8 cellular contexts compared by ENCODE assay signal in the genomic region with DNA sequence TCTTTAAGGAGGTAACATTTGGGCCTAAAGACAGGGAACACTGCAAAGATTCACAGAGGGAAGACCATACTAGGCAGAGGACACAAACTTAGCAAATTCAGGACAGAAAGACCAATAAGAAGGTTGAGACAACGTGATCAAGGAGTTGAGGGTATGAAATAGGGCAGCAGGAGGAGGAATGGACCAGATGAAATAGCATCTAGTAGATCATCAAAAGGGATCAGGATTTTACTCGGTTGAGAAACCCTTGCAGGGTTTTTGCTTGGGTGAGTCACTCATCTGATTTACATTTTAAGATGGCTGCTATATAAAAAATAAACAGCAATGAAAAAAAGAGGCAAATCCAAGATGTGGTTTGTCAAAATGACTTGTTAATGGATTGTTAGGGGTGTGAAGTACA. TPM values are rescaled to one million over a fixed set of nuclear protein-coding genes. Genes with fewer than 3 reads are reported as not detected.
DNase-seq lines count a peak whose midpoint lies in the region; ATAC-seq and TF ChIP-seq lines count a peak whose summit lies in the region.
"Had no signal": no experiment of that assay in that cellular context is flagged by ENCODE, and none has a peak within 500 bp of the region (broad histone marks: within the 10 kb centered on the region; RNA-seq: fewer than 3 reads in every experiment).

No MANE protein-coding gene starts in this region.

- no peak overlapping the region for H3K4me3 ChIP-seq in choroid plexus epithelial cell (ENCODE audit: low read depth, low read length)

- H3K4me1 ChIP-seq in ES-I3 (ENCODE audit: insufficient read depth, low read length) = peaks cover 14% of the 10 kb centered on the region; the same call in 1 of the 2 replicates

- H3K27me3 Mint-ChIP-seq in progenitor cell of endocrine pancreas = no peaks in the 10 kb centered on the region

- no peaks in the 10 kb centered on the region for H3K9me3 ChIP-seq in ES-I3 (ENCODE audit: control insufficient read depth, insufficient read depth, low read length)

- peaks cover 8% of the 10 kb centered on the region; the same call in 1 of the 2 replicates for H3K36me3 ChIP-seq in ES-I3 (ENCODE audit: insufficient read depth, low read length)

- TF ChIP-seq CTCF in choroid plexus epithelial cell (conservative IDR thresholded peaks at IDR 0.05; ENCODE audit: low read depth, low read length) (no peak), progenitor cell of endocrine pancreas (IDR thresholded peaks at IDR 0.05; ENCODE audit: unreplicated experiment) (no peak)

- H3K4me1 Mint-ChIP-seq in progenitor cell of endocrine pancreas (ENCODE audit: low read depth) = peaks cover 54% of the 10 kb centered on the region

- 0 out of 2 replicates have a peak overlapping the region, but pooled peaks have one; percentile 26 for H3K9ac ChIP-seq in ES-I3 (ENCODE audit: low read depth, low read length)

- H3K9me3 Mint-ChIP-seq in progenitor cell of endocrine pancreas (ENCODE audit: low read depth) = no peaks in the 10 kb centered on the region

- peaks cover 13% of the 10 kb centered on the region for H3K36me3 Mint-ChIP-seq in progenitor cell of endocrine pancreas (ENCODE audit: insufficient read depth)

- DNase-seq in NAMALWA (ENCODE audit: low spot score) (peak; percentile 39), choroid plexus epithelial cell (ENCODE audit: low read depth) (peak; percentile 56), progenitor cell of endocrine pancreas (ENCODE audit: low spot score, unreplicated experiment) (no peak), NCI-H69 (lab: John Stamatoyannopoulos, UW) (no peak), NCI-H345 treated with DMSO at 0.1 percent for 48 hours (lab: John Stamatoyannopoulos, UW; ENCODE audit: unreplicated experiment) (no peak)
- DNase-seq: activated CD4-positive, alpha-beta T cell treated with anti-CD3 and anti-CD28 coated beads for 4 hours had no signal

- peak overlapping the region; percentile 59 for H3K27ac Mint-ChIP-seq in progenitor cell of endocrine pancreas

- H3K4me3 Mint-ChIP-seq in progenitor cell of endocrine pancreas (ENCODE audit: low read depth) = peak overlapping the region; percentile 3

- ATAC-seq in GM21447 (IDR thresholded peaks at IDR 0.05; ENCODE audit: unreplicated experiment) = no peak

RNA-seq across cellular contexts. Expression of gene BCLAF1, which starts 4.7 kb away (rescaled TPM):
- total RNA-seq in progenitor cell of endocrine pancreas = 256 and 265 TPM in 2 replicates

RNA-seq across cellular contexts. Expression of gene MTFR2, which starts 34.8 kb away (rescaled TPM):
- total RNA-seq in progenitor cell of endocrine pancreas = 2.9 and 3.8 TPM in 2 replicates

Comparison
In these comparisons a context has a peak if more than half of its experiments do, and no peak if none do; other contexts are left out.
1. DNase-seq: peak in NAMALWA (single experiment) and choroid plexus epithelial cell (single experiment); none in progenitor cell of endocrine pancreas (single experiment), NCI-H69 (single experiment) and NCI-H345 treated with DMSO at 0.1 percent for 48 hours (single experiment).